1 cellular context compared by ENCODE assay signal in the genomic region with DNA sequence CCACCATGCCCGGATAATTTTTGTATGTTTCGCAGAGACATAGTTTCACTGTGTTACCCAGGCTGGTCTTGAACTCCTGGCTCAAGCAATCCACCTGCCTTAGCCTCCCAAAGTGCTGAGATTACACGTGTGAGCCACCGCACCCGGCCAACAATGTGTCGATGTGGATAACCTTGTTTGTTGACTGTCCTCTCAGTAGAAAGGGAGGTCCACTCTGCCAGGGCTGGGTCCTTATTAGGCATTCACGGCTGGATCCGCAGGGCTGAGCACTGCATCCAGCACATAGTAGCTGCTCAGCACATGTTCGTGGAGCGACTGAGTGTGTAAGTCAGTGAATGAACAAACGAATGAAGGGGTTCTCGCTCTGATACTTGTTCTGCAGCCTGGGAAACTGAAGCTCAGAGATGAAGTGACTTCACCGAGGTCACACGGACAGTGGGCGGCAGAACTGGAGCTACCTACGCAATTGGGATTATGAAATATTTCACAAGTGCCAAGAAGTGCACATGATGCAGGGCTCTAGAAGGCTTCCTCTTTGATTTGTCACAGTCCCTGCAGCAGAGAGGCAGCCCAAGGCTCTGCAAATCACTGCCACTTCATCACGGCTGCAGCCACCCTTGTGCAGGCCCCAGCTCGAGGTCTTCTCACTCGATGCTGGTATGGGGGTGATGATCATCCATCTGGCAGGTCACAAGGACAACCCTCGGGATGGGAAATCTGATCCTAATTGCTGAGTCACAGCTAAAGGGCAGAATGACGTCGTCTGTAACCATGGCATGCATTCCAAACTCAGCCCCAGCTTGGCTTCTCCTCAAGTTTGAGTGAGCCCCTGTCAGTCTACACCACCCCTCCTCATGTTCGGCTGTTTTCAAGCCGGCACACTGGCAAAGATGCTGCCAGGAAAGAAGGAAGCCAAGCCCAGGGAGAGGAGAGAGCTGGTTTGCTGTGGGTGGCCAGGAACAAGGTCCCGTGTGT.
A peak's percentile ranks its signal among the peaks of the same experiment; 100 is the strongest.
TF ChIP-seq lines count a peak whose summit lies in the region.

No MANE protein-coding gene starts in this region.

TF ChIP-seq in HepG2, 621 proteins besides CTCF, POLR2A, EP300 and RAD21 (continued from another document and continues in another):
- TF ChIP-seq ZKSCAN1 (IDR thresholded peaks at IDR 0.05; ENCODE audit: low read length) (no peak), ZSCAN31 (CRISPR knock-in tag; IDR thresholded peaks at IDR 0.05; ENCODE audit: low read depth) (no peak), NR2F1 (CRISPR knock-in tag; IDR thresholded peaks at IDR 0.05) (peak in 1 of 2 experiments; percentile 26; a peak in 1 of 4 replicates), SYNCRIP (IDR thresholded peaks at IDR 0.05; ENCODE audit: insufficient read depth, low read depth, low read length) (no peak), ZNF879 (CRISPR knock-in tag; IDR thresholded peaks at IDR 0.05) (no peak), TBX2 (CRISPR knock-in tag; IDR thresholded peaks at IDR 0.05; ENCODE audit: borderline replicate concordance) (peak; percentile 86; the same call in 1 of the 2 replicates), CHD2 (IDR thresholded peaks at IDR 0.05; ENCODE audit: low read depth, low read length) (no peak), ZNF547 (CRISPR knock-in tag; IDR thresholded peaks at IDR 0.05) (no peak), MAFK (conservative IDR thresholded peaks at IDR 0.05 in 1 of 2, IDR thresholded peaks at IDR 0.05 in 1 of 2; ENCODE audit: low read length in 2 of 2) (peak; percentile 87 to 97), ZNF605 (CRISPR knock-in tag; IDR thresholded peaks at IDR 0.05) (peak; percentile 56; the same call in 1 of the 2 replicates), ZNF652 (CRISPR knock-in tag; IDR thresholded peaks at IDR 0.05; ENCODE audit: borderline replicate concordance, low read depth) (no peak), NFYB (CRISPR knock-in tag; IDR thresholded peaks at IDR 0.05) (0 out of 2 replicates have a peak, but pooled peaks have one; percentile 12), RAD51 (IDR thresholded peaks at IDR 0.05; ENCODE audit: borderline replicate concordance) (0 out of 2 replicates have a peak, but pooled peaks have one; percentile 20), KLF9 (CRISPR knock-in tag; IDR thresholded peaks at IDR 0.05; ENCODE audit: low read depth) (no peak), HOXA5 (CRISPR knock-in tag; IDR thresholded peaks at IDR 0.05) (peak; percentile 91), SMAD1 (CRISPR knock-in tag; IDR thresholded peaks at IDR 0.05; ENCODE audit: borderline replicate concordance, low read depth) (peak; percentile 91; the same call in 1 of the 2 replicates), JUND (CRISPR knock-in tag; IDR thresholded peaks at IDR 0.05) (peak; percentile 83), ZNF274 (CRISPR knock-in tag; IDR thresholded peaks at IDR 0.05) (peak; percentile 64), MAFF (IDR thresholded peaks at IDR 0.05; ENCODE audit: low read depth, low read length) (peak; percentile 87), TP53 (CRISPR knock-in tag; conservative IDR thresholded peaks at IDR 0.05) (no peak), ZNF619 (CRISPR knock-in tag; IDR thresholded peaks at IDR 0.05) (peak; percentile 66; the same call in 1 of the 2 replicates), MTA1 (CRISPR knock-in tag; IDR thresholded peaks at IDR 0.05; ENCODE audit: borderline replicate concordance) (no peak), ZNF577 (CRISPR knock-in tag; IDR thresholded peaks at IDR 0.05; ENCODE audit: borderline replicate concordance, low read depth) (no peak), ZNF776 (CRISPR knock-in tag; IDR thresholded peaks at IDR 0.05) (peak; percentile 21; the same call in 1 of the 2 replicates)
- TF ChIP-seq, protein P1, sequence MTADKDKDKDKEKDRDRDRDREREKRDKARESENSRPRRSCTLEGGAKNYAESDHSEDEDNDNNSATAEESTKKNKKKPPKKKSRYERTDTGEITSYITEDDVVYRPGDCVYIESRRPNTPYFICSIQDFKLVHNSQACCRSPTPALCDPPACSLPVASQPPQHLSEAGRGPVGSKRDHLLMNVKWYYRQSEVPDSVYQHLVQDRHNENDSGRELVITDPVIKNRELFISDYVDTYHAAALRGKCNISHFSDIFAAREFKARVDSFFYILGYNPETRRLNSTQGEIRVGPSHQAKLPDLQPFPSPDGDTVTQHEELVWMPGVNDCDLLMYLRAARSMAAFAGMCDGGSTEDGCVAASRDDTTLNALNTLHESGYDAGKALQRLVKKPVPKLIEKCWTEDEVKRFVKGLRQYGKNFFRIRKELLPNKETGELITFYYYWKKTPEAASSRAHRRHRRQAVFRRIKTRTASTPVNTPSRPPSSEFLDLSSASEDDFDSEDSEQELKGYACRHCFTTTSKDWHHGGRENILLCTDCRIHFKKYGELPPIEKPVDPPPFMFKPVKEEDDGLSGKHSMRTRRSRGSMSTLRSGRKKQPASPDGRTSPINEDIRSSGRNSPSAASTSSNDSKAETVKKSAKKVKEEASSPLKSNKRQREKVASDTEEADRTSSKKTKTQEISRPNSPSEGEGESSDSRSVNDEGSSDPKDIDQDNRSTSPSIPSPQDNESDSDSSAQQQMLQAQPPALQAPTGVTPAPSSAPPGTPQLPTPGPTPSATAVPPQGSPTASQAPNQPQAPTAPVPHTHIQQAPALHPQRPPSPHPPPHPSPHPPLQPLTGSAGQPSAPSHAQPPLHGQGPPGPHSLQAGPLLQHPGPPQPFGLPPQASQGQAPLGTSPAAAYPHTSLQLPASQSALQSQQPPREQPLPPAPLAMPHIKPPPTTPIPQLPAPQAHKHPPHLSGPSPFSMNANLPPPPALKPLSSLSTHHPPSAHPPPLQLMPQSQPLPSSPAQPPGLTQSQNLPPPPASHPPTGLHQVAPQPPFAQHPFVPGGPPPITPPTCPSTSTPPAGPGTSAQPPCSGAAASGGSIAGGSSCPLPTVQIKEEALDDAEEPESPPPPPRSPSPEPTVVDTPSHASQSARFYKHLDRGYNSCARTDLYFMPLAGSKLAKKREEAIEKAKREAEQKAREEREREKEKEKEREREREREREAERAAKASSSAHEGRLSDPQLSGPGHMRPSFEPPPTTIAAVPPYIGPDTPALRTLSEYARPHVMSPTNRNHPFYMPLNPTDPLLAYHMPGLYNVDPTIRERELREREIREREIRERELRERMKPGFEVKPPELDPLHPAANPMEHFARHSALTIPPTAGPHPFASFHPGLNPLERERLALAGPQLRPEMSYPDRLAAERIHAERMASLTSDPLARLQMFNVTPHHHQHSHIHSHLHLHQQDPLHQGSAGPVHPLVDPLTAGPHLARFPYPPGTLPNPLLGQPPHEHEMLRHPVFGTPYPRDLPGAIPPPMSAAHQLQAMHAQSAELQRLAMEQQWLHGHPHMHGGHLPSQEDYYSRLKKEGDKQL (CRISPR knock-in tag; IDR thresholded peaks at IDR 0.05; ENCODE audit: low read depth): no peak
- TF ChIP-seq, protein P2, sequence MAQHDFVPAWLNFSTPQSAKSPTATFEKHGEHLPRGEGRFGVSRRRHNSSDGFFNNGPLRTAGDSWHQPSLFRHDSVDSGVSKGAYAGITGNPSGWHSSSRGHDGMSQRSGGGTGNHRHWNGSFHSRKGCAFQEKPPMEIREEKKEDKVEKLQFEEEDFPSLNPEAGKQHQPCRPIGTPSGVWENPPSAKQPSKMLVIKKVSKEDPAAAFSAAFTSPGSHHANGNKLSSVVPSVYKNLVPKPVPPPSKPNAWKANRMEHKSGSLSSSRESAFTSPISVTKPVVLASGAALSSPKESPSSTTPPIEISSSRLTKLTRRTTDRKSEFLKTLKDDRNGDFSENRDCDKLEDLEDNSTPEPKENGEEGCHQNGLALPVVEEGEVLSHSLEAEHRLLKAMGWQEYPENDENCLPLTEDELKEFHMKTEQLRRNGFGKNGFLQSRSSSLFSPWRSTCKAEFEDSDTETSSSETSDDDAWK (CRISPR knock-in tag; IDR thresholded peaks at IDR 0.05): no peak
- TF ChIP-seq, protein P3, sequence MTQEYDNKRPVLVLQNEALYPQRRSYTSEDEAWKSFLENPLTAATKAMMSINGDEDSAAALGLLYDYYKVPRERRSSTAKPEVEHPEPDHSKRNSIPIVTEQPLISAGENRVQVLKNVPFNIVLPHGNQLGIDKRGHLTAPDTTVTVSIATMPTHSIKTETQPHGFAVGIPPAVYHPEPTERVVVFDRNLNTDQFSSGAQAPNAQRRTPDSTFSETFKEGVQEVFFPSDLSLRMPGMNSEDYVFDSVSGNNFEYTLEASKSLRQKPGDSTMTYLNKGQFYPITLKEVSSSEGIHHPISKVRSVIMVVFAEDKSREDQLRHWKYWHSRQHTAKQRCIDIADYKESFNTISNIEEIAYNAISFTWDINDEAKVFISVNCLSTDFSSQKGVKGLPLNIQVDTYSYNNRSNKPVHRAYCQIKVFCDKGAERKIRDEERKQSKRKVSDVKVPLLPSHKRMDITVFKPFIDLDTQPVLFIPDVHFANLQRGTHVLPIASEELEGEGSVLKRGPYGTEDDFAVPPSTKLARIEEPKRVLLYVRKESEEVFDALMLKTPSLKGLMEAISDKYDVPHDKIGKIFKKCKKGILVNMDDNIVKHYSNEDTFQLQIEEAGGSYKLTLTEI (CRISPR knock-in tag; conservative IDR thresholded peaks at IDR 0.05): no peak; the same call in 1 of the 2 replicates
- TF ChIP-seq, protein P4, sequence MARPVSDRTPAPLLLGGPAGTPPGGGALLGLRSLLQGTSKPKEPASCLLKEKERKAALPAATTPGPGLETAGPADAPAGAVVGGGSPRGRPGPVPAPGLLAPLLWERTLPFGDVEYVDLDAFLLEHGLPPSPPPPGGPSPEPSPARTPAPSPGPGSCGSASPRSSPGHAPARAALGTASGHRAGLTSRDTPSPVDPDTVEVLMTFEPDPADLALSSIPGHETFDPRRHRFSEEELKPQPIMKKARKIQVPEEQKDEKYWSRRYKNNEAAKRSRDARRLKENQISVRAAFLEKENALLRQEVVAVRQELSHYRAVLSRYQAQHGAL (CRISPR knock-in tag; IDR thresholded peaks at IDR 0.05; ENCODE audit: not compliant biosample characterization): no peak
- TF ChIP-seq, protein P5, sequence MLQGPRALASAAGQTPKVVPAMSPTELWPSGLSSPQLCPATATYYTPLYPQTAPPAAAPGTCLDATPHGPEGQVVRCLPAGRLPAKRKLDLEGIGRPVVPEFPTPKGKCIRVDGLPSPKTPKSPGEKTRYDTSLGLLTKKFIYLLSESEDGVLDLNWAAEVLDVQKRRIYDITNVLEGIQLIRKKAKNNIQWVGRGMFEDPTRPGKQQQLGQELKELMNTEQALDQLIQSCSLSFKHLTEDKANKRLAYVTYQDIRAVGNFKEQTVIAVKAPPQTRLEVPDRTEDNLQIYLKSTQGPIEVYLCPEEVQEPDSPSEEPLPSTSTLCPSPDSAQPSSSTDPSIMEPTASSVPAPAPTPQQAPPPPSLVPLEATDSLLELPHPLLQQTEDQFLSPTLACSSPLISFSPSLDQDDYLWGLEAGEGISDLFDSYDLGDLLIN (CRISPR knock-in tag; IDR thresholded peaks at IDR 0.05; ENCODE audit: borderline replicate concordance): no peak; the same call in 1 of the 2 replicates
- TF ChIP-seq, protein P6, sequence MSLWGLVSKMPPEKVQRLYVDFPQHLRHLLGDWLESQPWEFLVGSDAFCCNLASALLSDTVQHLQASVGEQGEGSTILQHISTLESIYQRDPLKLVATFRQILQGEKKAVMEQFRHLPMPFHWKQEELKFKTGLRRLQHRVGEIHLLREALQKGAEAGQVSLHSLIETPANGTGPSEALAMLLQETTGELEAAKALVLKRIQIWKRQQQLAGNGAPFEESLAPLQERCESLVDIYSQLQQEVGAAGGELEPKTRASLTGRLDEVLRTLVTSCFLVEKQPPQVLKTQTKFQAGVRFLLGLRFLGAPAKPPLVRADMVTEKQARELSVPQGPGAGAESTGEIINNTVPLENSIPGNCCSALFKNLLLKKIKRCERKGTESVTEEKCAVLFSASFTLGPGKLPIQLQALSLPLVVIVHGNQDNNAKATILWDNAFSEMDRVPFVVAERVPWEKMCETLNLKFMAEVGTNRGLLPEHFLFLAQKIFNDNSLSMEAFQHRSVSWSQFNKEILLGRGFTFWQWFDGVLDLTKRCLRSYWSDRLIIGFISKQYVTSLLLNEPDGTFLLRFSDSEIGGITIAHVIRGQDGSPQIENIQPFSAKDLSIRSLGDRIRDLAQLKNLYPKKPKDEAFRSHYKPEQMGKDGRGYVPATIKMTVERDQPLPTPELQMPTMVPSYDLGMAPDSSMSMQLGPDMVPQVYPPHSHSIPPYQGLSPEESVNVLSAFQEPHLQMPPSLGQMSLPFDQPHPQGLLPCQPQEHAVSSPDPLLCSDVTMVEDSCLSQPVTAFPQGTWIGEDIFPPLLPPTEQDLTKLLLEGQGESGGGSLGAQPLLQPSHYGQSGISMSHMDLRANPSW (CRISPR knock-in tag; IDR thresholded peaks at IDR 0.05; ENCODE audit: borderline replicate concordance): no peak
- TF ChIP-seq, protein P7, sequence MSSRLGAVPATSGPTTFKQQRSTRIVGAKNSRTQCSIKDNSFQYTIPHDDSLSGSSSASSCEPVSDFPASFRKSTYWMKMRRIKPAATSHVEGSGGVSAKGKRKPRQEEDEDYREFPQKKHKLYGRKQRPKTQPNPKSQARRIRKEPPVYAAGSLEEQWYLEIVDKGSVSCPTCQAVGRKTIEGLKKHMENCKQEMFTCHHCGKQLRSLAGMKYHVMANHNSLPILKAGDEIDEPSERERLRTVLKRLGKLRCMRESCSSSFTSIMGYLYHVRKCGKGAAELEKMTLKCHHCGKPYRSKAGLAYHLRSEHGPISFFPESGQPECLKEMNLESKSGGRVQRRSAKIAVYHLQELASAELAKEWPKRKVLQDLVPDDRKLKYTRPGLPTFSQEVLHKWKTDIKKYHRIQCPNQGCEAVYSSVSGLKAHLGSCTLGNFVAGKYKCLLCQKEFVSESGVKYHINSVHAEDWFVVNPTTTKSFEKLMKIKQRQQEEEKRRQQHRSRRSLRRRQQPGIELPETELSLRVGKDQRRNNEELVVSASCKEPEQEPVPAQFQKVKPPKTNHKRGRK (CRISPR knock-in tag; IDR thresholded peaks at IDR 0.05): no peak
- TF ChIP-seq, protein P8, sequence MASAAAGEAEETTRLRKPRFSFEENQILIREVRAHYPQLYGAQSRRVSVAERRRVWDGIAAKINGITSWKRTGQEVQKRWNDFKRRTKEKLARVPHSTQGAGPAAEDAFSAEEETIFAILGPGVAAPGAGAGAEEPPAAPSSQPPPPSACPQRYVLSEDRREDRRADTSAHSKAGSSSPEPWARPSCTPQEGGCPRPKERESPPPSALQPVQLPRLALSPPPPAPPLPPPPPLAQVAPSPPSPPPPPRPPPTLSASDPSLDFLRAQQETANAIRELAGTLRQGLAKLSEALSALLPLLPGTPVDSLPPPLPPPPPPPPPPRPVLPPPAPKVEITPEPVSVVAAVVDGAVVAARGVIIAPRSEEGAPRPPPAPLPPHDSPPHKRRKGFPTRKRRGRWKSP (CRISPR knock-in tag; IDR thresholded peaks at IDR 0.05): peak; percentile 84; the same call in 1 of the 2 replicates
- TF ChIP-seq, protein P9, sequence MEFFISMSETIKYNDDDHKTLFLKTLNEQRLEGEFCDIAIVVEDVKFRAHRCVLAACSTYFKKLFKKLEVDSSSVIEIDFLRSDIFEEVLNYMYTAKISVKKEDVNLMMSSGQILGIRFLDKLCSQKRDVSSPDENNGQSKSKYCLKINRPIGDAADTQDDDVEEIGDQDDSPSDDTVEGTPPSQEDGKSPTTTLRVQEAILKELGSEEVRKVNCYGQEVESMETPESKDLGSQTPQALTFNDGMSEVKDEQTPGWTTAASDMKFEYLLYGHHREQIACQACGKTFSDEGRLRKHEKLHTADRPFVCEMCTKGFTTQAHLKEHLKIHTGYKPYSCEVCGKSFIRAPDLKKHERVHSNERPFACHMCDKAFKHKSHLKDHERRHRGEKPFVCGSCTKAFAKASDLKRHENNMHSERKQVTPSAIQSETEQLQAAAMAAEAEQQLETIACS (CRISPR knock-in tag; IDR thresholded peaks at IDR 0.05): no peak
